17 cellular contexts compared by ENCODE assay signal in genomic region chr10:1597370-1598146, GRCh38.
"Had no signal": no experiment of that assay in that cellular context is flagged by ENCODE, and none has a peak within 500 bp of the region (broad histone marks: within the 10 kb centered on the region; RNA-seq: fewer than 3 reads in every experiment).

No MANE protein-coding gene starts in this region.

- H3K27ac ChIP-seq: body of pancreas, heart right ventricle, parathyroid adenoma, suprapubic skin, WERI-Rb-1 had no signal

- H3K36me3 ChIP-seq: heart right ventricle, suprapubic skin, WERI-Rb-1 had no signal

- H3K27me3 ChIP-seq: body of pancreas, suprapubic skin had no signal

- H3K4me3 ChIP-seq: body of pancreas, heart right ventricle, suprapubic skin had no signal

- H2AFZ ChIP-seq: parathyroid adenoma had no signal

- H3K4me1 ChIP-seq: body of pancreas, heart right ventricle, parathyroid adenoma had no signal

- H3K9ac ChIP-seq: parathyroid adenoma had no signal

- ATAC-seq: activated CD4-positive, alpha-beta T cell treated with anti-CD3 and anti-CD28 coated beads for 36 hours; activated CD8-positive, alpha-beta T cell treated with anti-CD3 and anti-CD28 coated beads for 36 hours; body of pancreas; heart right ventricle; left lobe of liver; naive thymus-derived CD4-positive, alpha-beta T cell; stimulated activated naive CD8-positive, alpha-beta T cell treated with anti-CD3 and anti-CD28 coated beads, Interleukin-15, Interleukin-2, amounts not matched to agents 100 U/mL and 50 U/mL, for 24 hours had no signal

- H3K79me2 ChIP-seq: parathyroid adenoma had no signal

- H3K9me3 ChIP-seq: body of pancreas, suprapubic skin had no signal

- DNase-seq: activated CD4-positive, alpha-beta T cell treated with anti-CD3 and anti-CD28 coated beads for 36 hours; activated CD8-positive, alpha-beta T cell treated with anti-CD3 and anti-CD28 coated beads for 36 hours; activated naive CD4-positive, alpha-beta T cell treated with anti-CD3 and anti-CD28 coated beads, Interleukin-2, amount 50 U/mL, for 16 hours; body of pancreas; cortex of kidney; effector CD8-positive, alpha-beta T cell; foreskin melanocyte; heart right ventricle; mammary epithelial cell; naive thymus-derived CD4-positive, alpha-beta T cell; stimulated activated CD4-positive, alpha-beta T cell treated with anti-CD3 and anti-CD28 coated beads, Interleukin-4, amount 100 ng/mL, for 1 hour; stimulated activated CD8-positive, alpha-beta memory T cell treated with anti-CD3 and anti-CD28 coated beads, Interleukin-4, amount 100 ng/mL, for 48 hours; stimulated activated naive CD8-positive, alpha-beta T cell treated with anti-CD3 and anti-CD28 coated beads, Interleukin-15, Interleukin-2, amounts not matched to agents 100 U/mL and 50 U/mL, for 24 hours; WERI-Rb-1 had no signal
